8 cellular contexts compared by ENCODE assay signal in genomic region chr15:90400005-90400758, GRCh38. TPM values are rescaled to one million over a fixed set of nuclear protein-coding genes. Genes with fewer than 3 reads are reported as not detected.
DNase-seq lines count a peak whose midpoint lies in the region; ATAC-seq and TF ChIP-seq lines count a peak whose summit lies in the region.

No MANE protein-coding gene starts in this region.

- peaks cover 92% of the 10 kb centered on the region for H3K79me2 ChIP-seq in Loucy (ENCODE audit: insufficient read depth, low read length)

- peak overlapping the region; percentile 56 for H3K4me3 ChIP-seq in Loucy (ENCODE audit: low read length, poor library complexity, severe bottlenecking)

- no peaks in the 10 kb centered on the region for H3K27me3 ChIP-seq in Loucy (ENCODE audit: insufficient read depth, low read length, poor library complexity, severe bottlenecking)

- H3K4me1 Mint-ChIP-seq in neural crest cell = peaks cover 40% of the 10 kb centered on the region

- H3K9me3 ChIP-seq in Loucy (ENCODE audit: insufficient read depth, low read depth, low read length) = no peaks in the 10 kb centered on the region

- peak overlapping the region; percentile 93 for H3K27ac Mint-ChIP-seq in neural crest cell (ENCODE audit: unreplicated experiment)

- no peak for TF ChIP-seq CTCF in Loucy (conservative IDR thresholded peaks at IDR 0.05; ENCODE audit: low read length)
- TF ChIP-seq CTCF in neural crest cell (conservative IDR thresholded peaks at IDR 0.05) = no peak

- peaks cover 36% of the 10 kb centered on the region for H3K4me1 ChIP-seq in Loucy (ENCODE audit: insufficient read depth, low read length, poor library complexity, severe bottlenecking)

- H3F3A ChIP-seq in Loucy (ENCODE audit: low read depth) = 0 out of 2 replicates have a peak, but pooled peaks cover 5% of the 10 kb centered on the region

- no peak overlapping the region for H2AFZ ChIP-seq in Loucy (ENCODE audit: low read length)

- H3K9me3 Mint-ChIP-seq in neural crest cell = no peaks in the 10 kb centered on the region

- H3K36me3 ChIP-seq in Loucy (ENCODE audit: insufficient read depth, low read length) = no peaks in the 10 kb centered on the region

- H4K20me1 ChIP-seq in Loucy (ENCODE audit: insufficient read depth, low read length, poor library complexity, severe bottlenecking) = peaks cover 19% of the 10 kb centered on the region

- peak overlapping the region; percentile 82 for H3K4me2 ChIP-seq in Loucy (ENCODE audit: low read depth, low read length, poor library complexity, severe bottlenecking)

- peak; percentile 24 for DNase-seq in Daoy (ENCODE audit: low read depth)
- DNase-seq in caudate nucleus (lab: John Stamatoyannopoulos, UW) = no peak
- no peak for DNase-seq in neural crest cell (ENCODE audit: low read depth, low spot score)
- no peak for DNase-seq in cerebellum (ENCODE audit: low spot score)
- no peak for DNase-seq in left lobe of liver (ENCODE audit: low spot score)
- DNase-seq in GOT3 (lab: John Stamatoyannopoulos, UW) = no peak
- no peak for DNase-seq in NCI-H2107 treated with DMSO at 0.1 percent for 48 hours (lab: John Stamatoyannopoulos, UW; ENCODE audit: unreplicated experiment)

- no peak for ATAC-seq in left lobe of liver

- no peaks in the 10 kb centered on the region for H3K9me2 ChIP-seq in Loucy (replicated peaks; ENCODE audit: low read depth, low read length)

- peak overlapping the region; percentile 87 for H3K27ac ChIP-seq in caudate nucleus (ENCODE audit: low read depth, low read length)

- H3K27me3 Mint-ChIP-seq in neural crest cell (ENCODE audit: low read depth) = no peaks in the 10 kb centered on the region

- no peak overlapping the region for H3K4me3 Mint-ChIP-seq in neural crest cell

- H3K9ac ChIP-seq in Loucy (ENCODE audit: low read depth, low read length, poor library complexity, severe bottlenecking) = no peak overlapping the region

- peaks cover 2% of the 10 kb centered on the region for H3K36me3 Mint-ChIP-seq in neural crest cell (ENCODE audit: low read depth)

RNA-seq across cellular contexts. Expression of gene IQGAP1, which starts 12.1 kb away (rescaled TPM):
- 98.5 and 143 TPM in 2 replicates for total RNA-seq in Daoy (2014; rRNA removed; shearing (Covaris generic))
- total RNA-seq in neural crest cell (46.1 and 49.2 TPM in 2 replicates), cerebellum (59.6 TPM), left lobe of liver (10.9 TPM)

RNA-seq across cellular contexts. Expression of gene ZNF774, which starts 48.1 kb away (rescaled TPM):
- total RNA-seq in Daoy (2014; rRNA removed; shearing (Covaris generic)) = 0.45 and 1.5 TPM in 2 replicates
- total RNA-seq in neural crest cell (5.9 and 6.2 TPM in 2 replicates), cerebellum (6.1 TPM), left lobe of liver (1.4 TPM)
